ENCODE assay signal across 22 cellular contexts in genomic region chr4:86993909-86994672, GRCh38. TPM values are rescaled to one million over a fixed set of nuclear protein-coding genes. Genes with fewer than 3 reads are reported as not detected.
DNase-seq lines count a peak whose midpoint lies in the region; ATAC-seq and TF ChIP-seq lines count a peak whose summit lies in the region.
"Had no signal": no experiment of that assay in that cellular context is flagged by ENCODE, and none has a peak within 500 bp of the region (broad histone marks: within the 10 kb centered on the region; RNA-seq: fewer than 3 reads in every experiment).

No MANE protein-coding gene starts in this region.

- no peaks in the 10 kb centered on the region for H3K9me3 Mint-ChIP-seq in stimulated activated effector memory CD8-positive, alpha-beta T cell treated with anti-CD3 and anti-CD28 coated beads, Interleukin-12 subunit alpha, Interleukin-12 subunit beta, amount 100 ng/mL, for 72 hours
- H3K9me3 Mint-ChIP-seq: activated CD4-positive, alpha-beta memory T cell treated with anti-CD3 and anti-CD28 coated beads for 36 hours; activated naive CD4-positive, alpha-beta T cell treated with anti-CD3 and anti-CD28 coated beads for 36 hours; HFFc6; T-helper 1 cell treated with Interleukin-12 subunit alpha and Interleukin-12 subunit beta and Interleukin-4 antibody, amounts not matched to agents 30 μg/mL and 1 μg/mL, for 36 hours had no signal

- H3K27ac ChIP-seq in breast epithelium (peak overlapping the region; percentile 22 to 67), mammary epithelial cell (ENCODE audit: insufficient read depth, low read depth, low read length) (no peak overlapping the region), OCI-LY1 (ENCODE audit: low read depth, low read length, poor library complexity, severe bottlenecking) (peak overlapping the region; percentile 7), sigmoid colon (no peak overlapping the region)
- H3K27ac ChIP-seq: ascending aorta, neutrophil, Peyer's patch, SJSA1 had no signal

- H3K27ac Mint-ChIP-seq in stimulated activated effector memory CD8-positive, alpha-beta T cell treated with anti-CD3 and anti-CD28 coated beads, Interleukin-12 subunit alpha, Interleukin-12 subunit beta, amount 100 ng/mL, for 72 hours: peak overlapping the region; percentile 36
- H3K27ac Mint-ChIP-seq: activated CD4-positive, alpha-beta memory T cell treated with anti-CD3 and anti-CD28 coated beads for 36 hours; activated naive CD4-positive, alpha-beta T cell treated with anti-CD3 and anti-CD28 coated beads for 36 hours; HFFc6; T-helper 1 cell treated with Interleukin-12 subunit alpha and Interleukin-12 subunit beta and Interleukin-4 antibody, amounts not matched to agents 30 μg/mL and 1 μg/mL, for 36 hours had no signal

- H3K4me3 ChIP-seq in breast epithelium: no peak overlapping the region
- no peak overlapping the region for H3K4me3 ChIP-seq in mammary epithelial cell (replicated peaks in 1 of 3; ENCODE audit: insufficient read depth in 1 of 3, low read depth in 2 of 3, low read length in 3 of 3)
- H3K4me3 ChIP-seq in OCI-LY1 (ENCODE audit: low read depth, low read length, poor library complexity, severe bottlenecking): no peak overlapping the region
- H3K4me3 ChIP-seq in sigmoid colon: no peak overlapping the region
- H3K4me3 ChIP-seq: ascending aorta, Peyer's patch, SJSA1 had no signal

- no peaks in the 10 kb centered on the region for H3K9me2 ChIP-seq in OCI-LY1 (ENCODE audit: low read depth, low read length)

- TF ChIP-seq POLR2A in breast epithelium (IDR thresholded peaks at IDR 0.05) (no peak), sigmoid colon (IDR thresholded peaks at IDR 0.05) (no peak)

- H3K9ac ChIP-seq in mammary epithelial cell (ENCODE audit: insufficient read depth, low read length) (no peak overlapping the region), OCI-LY1 (ENCODE audit: low read length) (no peak overlapping the region)

- H3K4me2 ChIP-seq in mammary epithelial cell (ENCODE audit: insufficient read depth, low read depth, low read length) (no peak overlapping the region), OCI-LY1 (ENCODE audit: low read length) (no peak overlapping the region)

- CTCF ChIA-PET in mammary epithelial cell (lab: Charles Lee; ENCODE audit: low non-redundant PET): no interaction called here

- H3K79me2 ChIP-seq in mammary epithelial cell (ENCODE audit: insufficient read depth, low read length): peaks cover 3% of the 10 kb centered on the region
- H3K79me2 ChIP-seq in OCI-LY1 (ENCODE audit: insufficient read depth, low read length): no peaks in the 10 kb centered on the region

- no peaks in the 10 kb centered on the region for H3K36me3 Mint-ChIP-seq in stimulated activated effector memory CD8-positive, alpha-beta T cell treated with anti-CD3 and anti-CD28 coated beads, Interleukin-12 subunit alpha, Interleukin-12 subunit beta, amount 100 ng/mL, for 72 hours

- dilution Hi-C loops in mammary epithelial cell (cut with HindIII; ENCODE audit: low sequenced_read_pairs): no loop called here

- DNase-seq in breast epithelium (ENCODE audit: low spot score in 2 of 2): no peak
- no peak for DNase-seq in mammary epithelial cell
- DNase-seq in left lobe of liver (ENCODE audit: low spot score): peak; percentile 79
- no peak for DNase-seq in stimulated activated effector memory CD8-positive, alpha-beta T cell treated with anti-CD3 and anti-CD28 coated beads, Interleukin-12 subunit alpha, Interleukin-12 subunit beta, amount 100 ng/mL, for 72 hours (ENCODE audit: low spot score in 2 of 2)
- DNase-seq in sigmoid colon: no peak
- no peak for DNase-seq in NOMO-1 (lab: John Stamatoyannopoulos, UW; ENCODE audit: unreplicated experiment in 2 of 2)
- DNase-seq: activated CD4-positive, alpha-beta memory T cell treated with anti-CD3 and anti-CD28 coated beads for 36 hours; activated naive CD4-positive, alpha-beta T cell treated with anti-CD3 and anti-CD28 coated beads for 36 hours; cerebellar nuclear complex; effector CD8-positive, alpha-beta T cell; HFFc6; MV-4-11; NCI-H1930; NCI-H345; NCI-H82; Peyer's patch had no signal

- no peak for TF ChIP-seq EP300 in sigmoid colon (IDR thresholded peaks at IDR 0.05)

- no peaks in the 10 kb centered on the region for H4K20me1 ChIP-seq in mammary epithelial cell (ENCODE audit: insufficient read depth, low read length)
- no peaks in the 10 kb centered on the region for H4K20me1 ChIP-seq in OCI-LY1 (ENCODE audit: insufficient read depth, low read length)

- no TSS peak for BruUV-seq in mammary epithelial cell (replicated peaks; lab: Mats Ljungman, UMichigan)

- 92% methylated on average over 6 of the region's 6 CpGs for WGBS in mammary epithelial cell (ENCODE audit: low coverage, missing lambda C conversion rate)
- 83 to 88% methylated on average over 6 of the region's 6 CpGs for WGBS in sigmoid colon, 2 donors

- intact Hi-C loops in breast epithelium (cut with DNase I; ENCODE audit: low total_unique reads): no loop called here
- intact Hi-C loops in mammary epithelial cell (cut with micrococcal nuclease): no loop called here
- intact Hi-C loops in sigmoid colon (cut with DNase I): no loop called here

- TF ChIP-seq CTCF in breast epithelium (IDR thresholded peaks at IDR 0.05) (no peak), mammary epithelial cell (conservative IDR thresholded peaks at IDR 0.05 in 1 of 2, IDR thresholded peaks at IDR 0.05 in 1 of 2; ENCODE audit: extremely low read depth in 1 of 2, insufficient read depth in 1 of 2, low read depth in 1 of 2, low read length in 2 of 2) (no peak), OCI-LY1 (IDR thresholded peaks at IDR 0.05; ENCODE audit: low read length) (no peak), sigmoid colon (IDR thresholded peaks at IDR 0.05) (no peak)

- H3K4me3 Mint-ChIP-seq in stimulated activated effector memory CD8-positive, alpha-beta T cell treated with anti-CD3 and anti-CD28 coated beads, Interleukin-12 subunit alpha, Interleukin-12 subunit beta, amount 100 ng/mL, for 72 hours: no peak overlapping the region
- H3K4me3 Mint-ChIP-seq: activated CD4-positive, alpha-beta memory T cell treated with anti-CD3 and anti-CD28 coated beads for 36 hours; activated naive CD4-positive, alpha-beta T cell treated with anti-CD3 and anti-CD28 coated beads for 36 hours; HFFc6; T-helper 1 cell treated with Interleukin-12 subunit alpha and Interleukin-12 subunit beta and Interleukin-4 antibody, amounts not matched to agents 30 μg/mL and 1 μg/mL, for 36 hours had no signal

- in situ Hi-C loops in mammary epithelial cell (cut with MboI; ENCODE audit: low sequenced_read_pairs in 2 of 2): no loop called here

- H3K27me3 ChIP-seq in breast epithelium: no peaks in the 10 kb centered on the region
- no peaks in the 10 kb centered on the region for H3K27me3 ChIP-seq in mammary epithelial cell (ENCODE audit: insufficient read depth, low read length)
- H3K27me3 ChIP-seq in OCI-LY1 (ENCODE audit: insufficient read depth, low read length): no peaks in the 10 kb centered on the region
- no peaks in the 10 kb centered on the region for H3K27me3 ChIP-seq in sigmoid colon
- H3K27me3 ChIP-seq: ascending aorta, neutrophil, Peyer's patch, SJSA1 had no signal

- peaks cover 18% of the 10 kb centered on the region for H3K4me1 Mint-ChIP-seq in stimulated activated effector memory CD8-positive, alpha-beta T cell treated with anti-CD3 and anti-CD28 coated beads, Interleukin-12 subunit alpha, Interleukin-12 subunit beta, amount 100 ng/mL, for 72 hours

- H3F3A ChIP-seq in OCI-LY1 (ENCODE audit: insufficient read depth, low read length): no peaks in the 10 kb centered on the region

- no peaks in the 10 kb centered on the region for H3K36me3 ChIP-seq in breast epithelium
- no peaks in the 10 kb centered on the region for H3K36me3 ChIP-seq in mammary epithelial cell (ENCODE audit: insufficient read depth, low read length)
- no peaks in the 10 kb centered on the region for H3K36me3 ChIP-seq in OCI-LY1 (ENCODE audit: insufficient read depth, low read length)
- H3K36me3 ChIP-seq in sigmoid colon: no peaks in the 10 kb centered on the region
- H3K36me3 ChIP-seq: ascending aorta, neutrophil, Peyer's patch had no signal

- H3K9me3 ChIP-seq in breast epithelium (no peaks in the 10 kb centered on the region), mammary epithelial cell (replicated peaks; ENCODE audit: insufficient read depth, low read length) (no peaks in the 10 kb centered on the region), OCI-LY1 (ENCODE audit: low read length) (no peaks in the 10 kb centered on the region), sigmoid colon (no peaks in the 10 kb centered on the region)
- H3K9me3 ChIP-seq: ascending aorta, neutrophil, Peyer's patch, SJSA1 had no signal

- no peak overlapping the region for H2AFZ ChIP-seq in mammary epithelial cell (ENCODE audit: low read depth, low read length)
- no peak overlapping the region for H2AFZ ChIP-seq in OCI-LY1 (ENCODE audit: low read length)

- H3K4me1 ChIP-seq in breast epithelium (no peaks in the 10 kb centered on the region), mammary epithelial cell (ENCODE audit: insufficient read depth, low read length) (no peaks in the 10 kb centered on the region), OCI-LY1 (ENCODE audit: insufficient read depth, low read length, severe bottlenecking) (peaks cover 17% of the 10 kb centered on the region), sigmoid colon (peaks cover 0 to 7% (median 3%) of the 10 kb centered on the region in 4 donors)
- H3K4me1 ChIP-seq: ascending aorta had no signal

- ATAC-seq in left lobe of liver: peak; percentile 91
- ATAC-seq in stimulated activated effector memory CD8-positive, alpha-beta T cell treated with anti-CD3 and anti-CD28 coated beads, Interleukin-12 subunit alpha, Interleukin-12 subunit beta, amount 100 ng/mL, for 72 hours: no peak
- no peak for ATAC-seq in HG03139 (IDR thresholded peaks at IDR 0.05; ENCODE audit: unreplicated experiment)

RNA-seq across cellular contexts. Expression of gene AFF1, which starts 59.3 kb away (rescaled TPM):
- total RNA-seq in breast epithelium (10 to 100 TPM; 67.2 to 80.5 (median 70.5) TPM), mammary epithelial cell (10 to 100 TPM; 24.8 to 48.3 TPM), left lobe of liver (37.2 TPM), sigmoid colon (100 to 1,000 TPM in 1 of 4 donors, 10 to 100 TPM in 3; 61.7 to 100 (median 85.4) TPM)
- polyA plus RNA-seq in mammary epithelial cell (19.8 TPM), sigmoid colon (10 to 100 TPM in 2 of 3 donors, 1 to 10 TPM in 1; 7.2 to 16.6 (median 10.9) TPM)
- polyA minus RNA-seq in mammary epithelial cell: 83.2 TPM

Comparison
In these comparisons a context has a peak if more than half of its experiments do, and no peak if none do; other contexts are left out.
1. H3K27ac ChIP-seq: peak in breast epithelium (2 of 2) and OCI-LY1 (single experiment); none in mammary epithelial cell (single experiment) and sigmoid colon (0 of 4).